In genomic region chr10:46249617-46250344, GRCh38 we compare ENCODE assay signal across 11 cellular contexts. TPM values are rescaled to one million over a fixed set of nuclear protein-coding genes. Genes with fewer than 3 reads are reported as not detected.
DNase-seq lines count a peak whose midpoint lies in the region; ATAC-seq and TF ChIP-seq lines count a peak whose summit lies in the region.
"Not testable (repeated sequence)": the region's sequence is repeated elsewhere in the genome, so short reads cannot be mapped to it uniquely, and the experiment has no call there.
"Had no signal": no experiment of that assay in that cellular context is flagged by ENCODE, and none has a peak within 500 bp of the region (broad histone marks: within the 10 kb centered on the region; RNA-seq: fewer than 3 reads in every experiment).

No MANE protein-coding gene starts in this region.

- H3K27ac ChIP-seq in Peyer's patch; esophagus muscularis mucosa (replicated peaks in 1 of 4); stomach: not testable (repeated sequence)

- H3K9me3 Mint-ChIP-seq in activated T-cell treated with anti-CD3 and anti-CD28 coated beads, Interleukin-2, amount 50 U/mL, for 24 hours; activated naive CD8-positive, alpha-beta T cell treated with anti-CD3 and anti-CD28 coated beads, Interleukin-2, amount 50 U/mL, for 24 hours: not testable (repeated sequence)

- no CpG with 5 or more reads among the region's 9 CpGs for WGBS in esophagus muscularis mucosa
- 85 to 89% methylated on average over 6 to 8 of the region's 9 CpGs for WGBS in lower leg skin, 2 donors
- WGBS in stomach, 5 donors: 83 to 97% (median 86%) methylated on average over 5 to 7 of the region's 9 CpGs

- not testable (repeated sequence) for H3K27me3 Mint-ChIP-seq in activated T-cell treated with anti-CD3 and anti-CD28 coated beads, Interleukin-2, amount 50 U/mL, for 24 hours; activated naive CD8-positive, alpha-beta T cell treated with anti-CD3 and anti-CD28 coated beads, Interleukin-2, amount 50 U/mL, for 24 hours

- not testable (repeated sequence) for H3K36me3 ChIP-seq in Peyer's patch, esophagus muscularis mucosa, stomach

- intact Hi-C loops in esophagus muscularis mucosa (cut with DNase I); lower leg skin (cut with DNase I; ENCODE audit: low total_unique reads); stomach (cut with DNase I; ENCODE audit: low total_unique reads): not testable (repeated sequence)

- H3K4me3 ChIP-seq in Peyer's patch; esophagus muscularis mucosa; lower leg skin (ENCODE audit: low read depth, poor library complexity, severe bottlenecking); stomach: not testable (repeated sequence)

- H3K4me1 ChIP-seq in Peyer's patch, esophagus muscularis mucosa, stomach: not testable (repeated sequence)

- H3K27me3 ChIP-seq in Peyer's patch, esophagus muscularis mucosa, stomach: not testable (repeated sequence)

- not testable (repeated sequence) for TF ChIP-seq CTCF in Peyer's patch (IDR thresholded peaks at IDR 0.05); esophagus muscularis mucosa (IDR thresholded peaks at IDR 0.05); lower leg skin (IDR thresholded peaks at IDR 0.05); stomach (IDR thresholded peaks at IDR 0.05)

- H3K27ac Mint-ChIP-seq in activated T-cell treated with anti-CD3 and anti-CD28 coated beads, Interleukin-2, amount 50 U/mL, for 24 hours: peak overlapping the region; percentile 32
- H3K27ac Mint-ChIP-seq in activated naive CD8-positive, alpha-beta T cell treated with anti-CD3 and anti-CD28 coated beads, Interleukin-2, amount 50 U/mL, for 24 hours: not testable (repeated sequence)

- peak in 2 of 3 donors; percentile 14 to 40 for DNase-seq in Peyer's patch
- DNase-seq in activated T-cell treated with anti-CD3 and anti-CD28 coated beads, Interleukin-2, amount 50 U/mL, for 24 hours: peak; percentile 23
- DNase-seq in activated naive CD8-positive, alpha-beta T cell treated with anti-CD3 and anti-CD28 coated beads, Interleukin-2, amount 50 U/mL, for 24 hours: peak; percentile 1
- peak; percentile 77 for DNase-seq in esophagus muscularis mucosa (ENCODE audit: extremely low spot score)
- peak; percentile 7 to 45 for DNase-seq in lower leg skin (ENCODE audit: low spot score in 2 of 2)
- peak; percentile 8 for DNase-seq in stomach

- H3K9me3 ChIP-seq in Peyer's patch, esophagus muscularis mucosa, stomach: not testable (repeated sequence)

- TF ChIP-seq EP300 in esophagus muscularis mucosa (IDR thresholded peaks at IDR 0.05); stomach (IDR thresholded peaks at IDR 0.05): not testable (repeated sequence)

- ATAC-seq in activated naive CD8-positive, alpha-beta T cell treated with anti-CD3 and anti-CD28 coated beads, Interleukin-2, amount 50 U/mL, for 24 hours: not testable (repeated sequence)

- peaks cover 30% of the 10 kb centered on the region for H3K36me3 Mint-ChIP-seq in activated T-cell treated with anti-CD3 and anti-CD28 coated beads, Interleukin-2, amount 50 U/mL, for 24 hours (ENCODE audit: low read depth)
- H3K36me3 Mint-ChIP-seq in activated naive CD8-positive, alpha-beta T cell treated with anti-CD3 and anti-CD28 coated beads, Interleukin-2, amount 50 U/mL, for 24 hours (ENCODE audit: low read depth): not testable (repeated sequence)

- TF ChIP-seq POLR2A in Peyer's patch (IDR thresholded peaks at IDR 0.05); esophagus muscularis mucosa (IDR thresholded peaks at IDR 0.05; ENCODE audit: low read depth); lower leg skin (IDR thresholded peaks at IDR 0.05); stomach (IDR thresholded peaks at IDR 0.05): not testable (repeated sequence)

- not testable (repeated sequence) for H3K4me3 Mint-ChIP-seq in activated T-cell treated with anti-CD3 and anti-CD28 coated beads, Interleukin-2, amount 50 U/mL, for 24 hours; activated naive CD8-positive, alpha-beta T cell treated with anti-CD3 and anti-CD28 coated beads, Interleukin-2, amount 50 U/mL, for 24 hours

- not testable (repeated sequence) for H3K4me1 Mint-ChIP-seq in activated T-cell treated with anti-CD3 and anti-CD28 coated beads, Interleukin-2, amount 50 U/mL, for 24 hours (ENCODE audit: low read depth); activated naive CD8-positive, alpha-beta T cell treated with anti-CD3 and anti-CD28 coated beads, Interleukin-2, amount 50 U/mL, for 24 hours

RNA-seq across cellular contexts. Expression of gene ANTXRL, which starts 37.0 kb away (rescaled TPM):
- total RNA-seq in Peyer's patch: not detected
- total RNA-seq in esophagus muscularis mucosa: not detected
- not detected for total RNA-seq in lower leg skin
- not detected for total RNA-seq in stomach
- not detected for polyA plus RNA-seq in stomach
- total RNA-seq: CD4-positive, CD25-positive, alpha-beta regulatory T cell; CD8-positive, alpha-beta memory T cell; G401; GM12878; H7 had no signal
- polyA plus RNA-seq: CD8-positive, alpha-beta memory T cell; GM12878 had no signal

Comparison
In these comparisons a context has a peak if more than half of its experiments do, and no peak if none do; other contexts are left out.
1. DNase-seq: peak in every context shown above with its lines; median percentile 77 in esophagus muscularis mucosa; 27 in Peyer's patch; 26 in lower leg skin; 23 in activated T-cell treated with anti-CD3 and anti-CD28 coated beads, Interleukin-2, amount 50 U/mL, for 24 hours; 8 in stomach; 1 in activated naive CD8-positive, alpha-beta T cell treated with anti-CD3 and anti-CD28 coated beads, Interleukin-2, amount 50 U/mL, for 24 hours.